In genomic region chr21:44067011-44067839, GRCh38 we compare ENCODE assay signal across 11 cellular contexts. TPM values are rescaled to one million over a fixed set of nuclear protein-coding genes. Genes with fewer than 3 reads are reported as not detected.
DNase-seq lines count a peak whose midpoint lies in the region; ATAC-seq and TF ChIP-seq lines count a peak whose summit lies in the region.
"Had no signal": no experiment of that assay in that cellular context is flagged by ENCODE, and none has a peak within 500 bp of the region (broad histone marks: within the 10 kb centered on the region; RNA-seq: fewer than 3 reads in every experiment).

No MANE protein-coding gene starts in this region.

- in situ Hi-C loops in GM13977 (cut with MboI; ENCODE audit: low pct_unique_long_range_greater_than_20kb, low sequenced_read_pairs, unreplicated experiment) = no loop called here

- ATAC-seq in activated T-cell treated with anti-CD3 and anti-CD28 coated beads, Interleukin-2, amount 50 U/mL, for 4 hours = no peak
- no peak for ATAC-seq in activated T-helper 17 cell treated with anti-CD3 and anti-CD28 coated beads, Interleukin-2, amount 50 U/mL, for 72 hours (replicated peaks)
- no peak for ATAC-seq in stimulated activated memory B cell treated with anti-CD40 and anti-IgM and Interleukin-4, amounts not matched to agents 10 μg/mL and 1 μg/mL and 100 μg/mL, for 72 hours
- no peak for ATAC-seq in T-cell (replicated peaks in 1 of 4)

- peaks cover 93% of the 10 kb centered on the region for H3K36me3 Mint-ChIP-seq in activated T-cell treated with anti-CD3 and anti-CD28 coated beads, Interleukin-2, amount 50 U/mL, for 24 hours (ENCODE audit: low read depth)
- H3K36me3 Mint-ChIP-seq in activated T-cell treated with anti-CD3 and anti-CD28 coated beads, Interleukin-2, amount 50 U/mL, for 4 hours (ENCODE audit: insufficient read depth) = peaks cover 33% of the 10 kb centered on the region
- peaks cover 98% of the 10 kb centered on the region for H3K36me3 Mint-ChIP-seq in activated T-helper 17 cell treated with anti-CD3 and anti-CD28 coated beads, Interleukin-2, amount 50 U/mL, for 72 hours (ENCODE audit: low read depth)
- peaks cover 68% of the 10 kb centered on the region for H3K36me3 Mint-ChIP-seq in stimulated activated memory B cell treated with anti-CD40 and anti-IgM and Interleukin-4, amounts not matched to agents 10 μg/mL and 1 μg/mL and 100 μg/mL, for 72 hours
- H3K36me3 Mint-ChIP-seq in T-cell = peaks cover 51% of the 10 kb centered on the region

- no peaks in the 10 kb centered on the region for H3K27me3 Mint-ChIP-seq in activated T-cell treated with anti-CD3 and anti-CD28 coated beads, Interleukin-2, amount 50 U/mL, for 24 hours
- no peaks in the 10 kb centered on the region for H3K27me3 Mint-ChIP-seq in activated T-cell treated with anti-CD3 and anti-CD28 coated beads, Interleukin-2, amount 50 U/mL, for 4 hours (ENCODE audit: low read depth)
- no peaks in the 10 kb centered on the region for H3K27me3 Mint-ChIP-seq in activated T-helper 17 cell treated with anti-CD3 and anti-CD28 coated beads, Interleukin-2, amount 50 U/mL, for 72 hours
- H3K27me3 Mint-ChIP-seq in stimulated activated memory B cell treated with anti-CD40 and anti-IgM and Interleukin-4, amounts not matched to agents 10 μg/mL and 1 μg/mL and 100 μg/mL, for 72 hours = no peaks in the 10 kb centered on the region
- H3K27me3 Mint-ChIP-seq in T-cell = no peaks in the 10 kb centered on the region

- CTCF ChIA-PET in T-cell (lab: Charles Lee) = interaction anchor here (0.7 to 2.7 kb wide), 2 partner anchors 17 to 22 kb away, joined by 4 to 22 read pairs; no protein-coding TSS in a partner anchor

- POLR2A ChIA-PET in T-cell (lab: Charles Lee) = no interaction called here

- TF ChIP-seq CTCF in GM13977 (IDR thresholded peaks at IDR 0.05; ENCODE audit: extremely low read depth, insufficient read depth, missing control alignments) = no peak

- H3K9me3 Mint-ChIP-seq in activated T-cell treated with anti-CD3 and anti-CD28 coated beads, Interleukin-2, amount 50 U/mL, for 24 hours = no peaks in the 10 kb centered on the region
- no peaks in the 10 kb centered on the region for H3K9me3 Mint-ChIP-seq in activated T-cell treated with anti-CD3 and anti-CD28 coated beads, Interleukin-2, amount 50 U/mL, for 4 hours
- no peaks in the 10 kb centered on the region for H3K9me3 Mint-ChIP-seq in activated T-helper 17 cell treated with anti-CD3 and anti-CD28 coated beads, Interleukin-2, amount 50 U/mL, for 72 hours
- H3K9me3 Mint-ChIP-seq in stimulated activated memory B cell treated with anti-CD40 and anti-IgM and Interleukin-4, amounts not matched to agents 10 μg/mL and 1 μg/mL and 100 μg/mL, for 72 hours = no peaks in the 10 kb centered on the region
- H3K9me3 Mint-ChIP-seq in T-cell = no peaks in the 10 kb centered on the region

- peak overlapping the region; percentile 82 for H3K27ac Mint-ChIP-seq in activated T-cell treated with anti-CD3 and anti-CD28 coated beads, Interleukin-2, amount 50 U/mL, for 24 hours
- peak overlapping the region; percentile 81 for H3K27ac Mint-ChIP-seq in activated T-helper 17 cell treated with anti-CD3 and anti-CD28 coated beads, Interleukin-2, amount 50 U/mL, for 72 hours
- peak overlapping the region; percentile 14 for H3K27ac Mint-ChIP-seq in stimulated activated memory B cell treated with anti-CD40 and anti-IgM and Interleukin-4, amounts not matched to agents 10 μg/mL and 1 μg/mL and 100 μg/mL, for 72 hours
- H3K27ac Mint-ChIP-seq in T-cell = peak overlapping the region in 1 of 2 donors; percentile 69

- H3K4me3 Mint-ChIP-seq in activated T-cell treated with anti-CD3 and anti-CD28 coated beads, Interleukin-2, amount 50 U/mL, for 24 hours = no peak overlapping the region
- no peak overlapping the region for H3K4me3 Mint-ChIP-seq in activated T-cell treated with anti-CD3 and anti-CD28 coated beads, Interleukin-2, amount 50 U/mL, for 4 hours
- no peak overlapping the region for H3K4me3 Mint-ChIP-seq in activated T-helper 17 cell treated with anti-CD3 and anti-CD28 coated beads, Interleukin-2, amount 50 U/mL, for 72 hours
- H3K4me3 Mint-ChIP-seq in stimulated activated memory B cell treated with anti-CD40 and anti-IgM and Interleukin-4, amounts not matched to agents 10 μg/mL and 1 μg/mL and 100 μg/mL, for 72 hours = no peak overlapping the region
- H3K4me3 Mint-ChIP-seq in T-cell = no peak overlapping the region

- H3K4me1 Mint-ChIP-seq in activated T-cell treated with anti-CD3 and anti-CD28 coated beads, Interleukin-2, amount 50 U/mL, for 24 hours (ENCODE audit: low read depth) = peaks cover 51% of the 10 kb centered on the region
- peaks cover 42% of the 10 kb centered on the region for H3K4me1 Mint-ChIP-seq in activated T-cell treated with anti-CD3 and anti-CD28 coated beads, Interleukin-2, amount 50 U/mL, for 4 hours (ENCODE audit: low read depth)
- peaks cover 33% of the 10 kb centered on the region for H3K4me1 Mint-ChIP-seq in activated T-helper 17 cell treated with anti-CD3 and anti-CD28 coated beads, Interleukin-2, amount 50 U/mL, for 72 hours
- peaks cover 28% of the 10 kb centered on the region for H3K4me1 Mint-ChIP-seq in stimulated activated memory B cell treated with anti-CD40 and anti-IgM and Interleukin-4, amounts not matched to agents 10 μg/mL and 1 μg/mL and 100 μg/mL, for 72 hours
- H3K4me1 Mint-ChIP-seq in T-cell = peaks cover 33 to 59% (median 49%) of the 10 kb centered on the region in 3 donors

- peak; percentile 17 for DNase-seq in activated T-cell treated with anti-CD3 and anti-CD28 coated beads, Interleukin-2, amount 50 U/mL, for 24 hours
- DNase-seq in activated T-cell treated with anti-CD3 and anti-CD28 coated beads, Interleukin-2, amount 50 U/mL, for 4 hours = no peak
- peak; percentile 19 for DNase-seq in kidney glomerular epithelial cell (lab: John Stamatoyannopoulos, UW)
- no peak for DNase-seq in T-cell
- DNase-seq in amniotic stem cell (lab: John Stamatoyannopoulos, UW) = no peak
- DNase-seq in GM13977 (ENCODE audit: low spot score) = no peak
- DNase-seq: cerebellar nuclear complex; NCI-H1436; stimulated activated CD4-positive, alpha-beta T cell treated with anti-CD3 and anti-CD28 coated beads, Interleukin-2, amount 100 ng/mL, for 24 hours had no signal

RNA-seq across cellular contexts. Expression of gene PWP2, which starts 40.0 kb away (rescaled TPM):
- total RNA-seq in activated T-cell treated with anti-CD3 and anti-CD28 coated beads, Interleukin-2, amount 50 U/mL, for 4 hours = 100 to 1,000 TPM in 1 of 3 donors, 10 to 100 TPM in 2; 24.6 to 145 (median 27.1) TPM
- 10 to 100 TPM; 40.4 to 42.0 TPM for total RNA-seq in activated T-helper 17 cell treated with anti-CD3 and anti-CD28 coated beads, Interleukin-2, amount 50 U/mL, for 72 hours
- total RNA-seq in T-cell = 10 to 100 TPM in 4 of 5 donors, 1 to 10 TPM in 1; 8.9 to 39.3 (median 12.3) TPM

RNA-seq across cellular contexts. Expression of gene TRAPPC10, which starts 55.1 kb away (rescaled TPM):
- total RNA-seq in activated T-cell treated with anti-CD3 and anti-CD28 coated beads, Interleukin-2, amount 50 U/mL, for 4 hours = 10 to 100 TPM; 43.0 to 48.1 (median 44.8) TPM
- total RNA-seq in activated T-helper 17 cell treated with anti-CD3 and anti-CD28 coated beads, Interleukin-2, amount 50 U/mL, for 72 hours = 10 to 100 TPM; 48.5 to 72.8 TPM
- 100 to 1,000 TPM in 2 of 5 donors, 10 to 100 TPM in 3; 82.5 to 144 (median 92.2) TPM for total RNA-seq in T-cell

Comparison
In these comparisons a context has a peak if more than half of its experiments do, and no peak if none do; other contexts are left out.
1. DNase-seq: peak in activated T-cell treated with anti-CD3 and anti-CD28 coated beads, Interleukin-2, amount 50 U/mL, for 24 hours (single experiment) and kidney glomerular epithelial cell (single experiment); none in activated T-cell treated with anti-CD3 and anti-CD28 coated beads, Interleukin-2, amount 50 U/mL, for 4 hours (single experiment), T-cell (0 of 34), amniotic stem cell (single experiment) and GM13977 (single experiment).